1 cellular context compared by ENCODE assay signal in genomic region chr6:113634352-113635163, GRCh38.
TF ChIP-seq lines count a peak whose summit lies in the region.

No MANE protein-coding gene starts in this region.

TF ChIP-seq in GM12878, 131 proteins besides CTCF, POLR2A, EP300 and RAD21 (continued from another document and continues in another):
- peak; percentile 95 for TF ChIP-seq CUX1 (IDR thresholded peaks at IDR 0.05; ENCODE audit: insufficient replicate concordance, low read depth, low read length)
- TF ChIP-seq, protein P1, sequence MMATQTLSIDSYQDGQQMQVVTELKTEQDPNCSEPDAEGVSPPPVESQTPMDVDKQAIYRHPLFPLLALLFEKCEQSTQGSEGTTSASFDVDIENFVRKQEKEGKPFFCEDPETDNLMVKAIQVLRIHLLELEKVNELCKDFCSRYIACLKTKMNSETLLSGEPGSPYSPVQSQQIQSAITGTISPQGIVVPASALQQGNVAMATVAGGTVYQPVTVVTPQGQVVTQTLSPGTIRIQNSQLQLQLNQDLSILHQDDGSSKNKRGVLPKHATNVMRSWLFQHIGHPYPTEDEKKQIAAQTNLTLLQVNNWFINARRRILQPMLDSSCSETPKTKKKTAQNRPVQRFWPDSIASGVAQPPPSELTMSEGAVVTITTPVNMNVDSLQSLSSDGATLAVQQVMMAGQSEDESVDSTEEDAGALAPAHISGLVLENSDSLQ (IDR thresholded peaks at IDR 0.05), result peak; percentile 90
- TF ChIP-seq CHD1 (IDR thresholded peaks at IDR 0.05; ENCODE audit: low read depth, low read length), result no peak
- peak in 1 of 2 experiments; percentile 83; a peak in 2 of 4 replicates for TF ChIP-seq CEBPB (IDR thresholded peaks at IDR 0.05; ENCODE audit: borderline replicate concordance in 1 of 2, low read depth in 2 of 2, low read length in 2 of 2)
- no peak for TF ChIP-seq ZNF622 (IDR thresholded peaks at IDR 0.05)
- TF ChIP-seq NR2C2 (IDR thresholded peaks at IDR 0.05; ENCODE audit: borderline replicate concordance, control insufficient read depth, insufficient read length, low read depth), result no peak
- 0 out of 2 replicates have a peak, but pooled peaks have one; percentile 18 for TF ChIP-seq SMC3 (IDR thresholded peaks at IDR 0.05; ENCODE audit: borderline replicate concordance, low read length)
- no peak for TF ChIP-seq TCF7 (IDR thresholded peaks at IDR 0.05; ENCODE audit: borderline replicate concordance)
- peak; percentile 87 for TF ChIP-seq MTA3 (IDR thresholded peaks at IDR 0.05; ENCODE audit: borderline replicate concordance, low read length)
- TF ChIP-seq ZNF217 (IDR thresholded peaks at IDR 0.05), result no peak; the same call in 1 of the 2 replicates
- peak; percentile 53 for TF ChIP-seq BACH1 (IDR thresholded peaks at IDR 0.05; ENCODE audit: borderline replicate concordance)
- no peak for TF ChIP-seq YBX1 (IDR thresholded peaks at IDR 0.05)
- peak; percentile 75; the same call in 1 of the 2 replicates for TF ChIP-seq NBN (IDR thresholded peaks at IDR 0.05)
- TF ChIP-seq ATF7 (IDR thresholded peaks at IDR 0.05; ENCODE audit: low read depth), result peak; percentile 96
- no peak for TF ChIP-seq MEF2A (IDR thresholded peaks at IDR 0.05; ENCODE audit: insufficient read depth, low read depth, low read length)
- TF ChIP-seq, protein P2, sequence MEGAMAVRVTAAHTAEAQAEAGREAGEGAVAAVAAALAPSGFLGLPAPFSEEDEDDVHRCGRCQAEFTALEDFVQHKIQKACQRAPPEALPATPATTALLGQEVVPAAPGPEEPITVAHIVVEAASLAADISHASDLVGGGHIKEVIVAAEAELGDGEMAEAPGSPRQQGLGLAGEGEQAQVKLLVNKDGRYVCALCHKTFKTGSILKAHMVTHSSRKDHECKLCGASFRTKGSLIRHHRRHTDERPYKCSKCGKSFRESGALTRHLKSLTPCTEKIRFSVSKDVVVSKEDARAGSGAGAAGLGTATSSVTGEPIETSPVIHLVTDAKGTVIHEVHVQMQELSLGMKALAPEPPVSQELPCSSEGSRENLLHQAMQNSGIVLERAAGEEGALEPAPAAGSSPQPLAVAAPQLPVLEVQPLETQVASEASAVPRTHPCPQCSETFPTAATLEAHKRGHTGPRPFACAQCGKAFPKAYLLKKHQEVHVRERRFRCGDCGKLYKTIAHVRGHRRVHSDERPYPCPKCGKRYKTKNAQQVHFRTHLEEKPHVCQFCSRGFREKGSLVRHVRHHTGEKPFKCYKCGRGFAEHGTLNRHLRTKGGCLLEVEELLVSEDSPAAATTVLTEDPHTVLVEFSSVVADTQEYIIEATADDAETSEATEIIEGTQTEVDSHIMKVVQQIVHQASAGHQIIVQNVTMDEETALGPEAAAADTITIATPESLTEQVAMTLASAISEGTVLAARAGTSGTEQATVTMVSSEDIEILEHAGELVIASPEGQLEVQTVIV (IDR thresholded peaks at IDR 0.05; ENCODE audit: borderline replicate concordance, partially characterized antibody), result no peak
- peak; percentile 40; the same call in 1 of the 2 replicates for TF ChIP-seq CREB1 (IDR thresholded peaks at IDR 0.05; ENCODE audit: low read depth)
- TF ChIP-seq IKZF1 (conservative IDR thresholded peaks at IDR 0.05), result peak; percentile 99
- TF ChIP-seq SMARCA5 (IDR thresholded peaks at IDR 0.05), result peak; percentile 75
- TF ChIP-seq SKIL (IDR thresholded peaks at IDR 0.05; ENCODE audit: low read depth, poor library complexity, severe bottlenecking), result peak; percentile 92
- no peak for TF ChIP-seq FOS (IDR thresholded peaks at IDR 0.05; ENCODE audit: borderline replicate concordance, extremely low read depth, insufficient read length)
- peak; percentile 43; the same call in 1 of the 2 replicates for TF ChIP-seq CREM (IDR thresholded peaks at IDR 0.05; ENCODE audit: low read depth)
- 0 out of 2 replicates have a peak, but pooled peaks have one; percentile 23 for TF ChIP-seq RCOR1 (conservative IDR thresholded peaks at IDR 0.05; ENCODE audit: low read depth, low read length)
- peak; percentile 21; the same call in 1 of the 2 replicates for TF ChIP-seq PAX5 (IDR thresholded peaks at IDR 0.05; ENCODE audit: borderline replicate concordance, low read depth, low read length)
- no peak for TF ChIP-seq RFX5 (IDR thresholded peaks at IDR 0.05; ENCODE audit: low read depth, low read length)
- no peak for TF ChIP-seq TAF1 (IDR thresholded peaks at IDR 0.05; ENCODE audit: borderline replicate concordance, low read depth, low read length)
- no peak; the same call in 1 of the 2 replicates for TF ChIP-seq RAD51 (IDR thresholded peaks at IDR 0.05)
- peak; percentile 81 for TF ChIP-seq JUNB (IDR thresholded peaks at IDR 0.05)
- TF ChIP-seq TARDBP (IDR thresholded peaks at IDR 0.05; ENCODE audit: borderline replicate concordance), result no peak
- TF ChIP-seq, protein P3, sequence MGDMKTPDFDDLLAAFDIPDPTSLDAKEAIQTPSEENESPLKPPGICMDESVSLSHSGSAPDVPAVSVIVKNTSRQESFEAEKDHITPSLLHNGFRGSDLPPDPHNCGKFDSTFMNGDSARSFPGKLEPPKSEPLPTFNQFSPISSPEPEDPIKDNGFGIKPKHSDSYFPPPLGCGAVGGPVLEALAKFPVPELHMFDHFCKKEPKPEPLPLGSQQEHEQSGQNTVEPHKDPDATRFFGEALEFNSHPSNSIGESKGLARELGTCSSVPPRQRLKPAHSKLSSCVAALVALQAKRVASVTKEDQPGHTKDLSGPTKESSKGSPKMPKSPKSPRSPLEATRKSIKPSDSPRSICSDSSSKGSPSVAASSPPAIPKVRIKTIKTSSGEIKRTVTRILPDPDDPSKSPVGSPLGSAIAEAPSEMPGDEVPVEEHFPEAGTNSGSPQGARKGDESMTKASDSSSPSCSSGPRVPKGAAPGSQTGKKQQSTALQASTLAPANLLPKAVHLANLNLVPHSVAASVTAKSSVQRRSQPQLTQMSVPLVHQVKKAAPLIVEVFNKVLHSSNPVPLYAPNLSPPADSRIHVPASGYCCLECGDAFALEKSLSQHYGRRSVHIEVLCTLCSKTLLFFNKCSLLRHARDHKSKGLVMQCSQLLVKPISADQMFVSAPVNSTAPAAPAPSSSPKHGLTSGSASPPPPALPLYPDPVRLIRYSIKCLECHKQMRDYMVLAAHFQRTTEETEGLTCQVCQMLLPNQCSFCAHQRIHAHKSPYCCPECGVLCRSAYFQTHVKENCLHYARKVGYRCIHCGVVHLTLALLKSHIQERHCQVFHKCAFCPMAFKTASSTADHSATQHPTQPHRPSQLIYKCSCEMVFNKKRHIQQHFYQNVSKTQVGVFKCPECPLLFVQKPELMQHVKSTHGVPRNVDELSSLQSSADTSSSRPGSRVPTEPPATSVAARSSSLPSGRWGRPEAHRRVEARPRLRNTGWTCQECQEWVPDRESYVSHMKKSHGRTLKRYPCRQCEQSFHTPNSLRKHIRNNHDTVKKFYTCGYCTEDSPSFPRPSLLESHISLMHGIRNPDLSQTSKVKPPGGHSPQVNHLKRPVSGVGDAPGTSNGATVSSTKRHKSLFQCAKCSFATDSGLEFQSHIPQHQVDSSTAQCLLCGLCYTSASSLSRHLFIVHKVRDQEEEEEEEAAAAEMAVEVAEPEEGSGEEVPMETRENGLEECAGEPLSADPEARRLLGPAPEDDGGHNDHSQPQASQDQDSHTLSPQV (IDR thresholded peaks at IDR 0.05), result no peak
- peak in 1 of 2 experiments; percentile 13; a peak in 1 of 4 replicates for TF ChIP-seq ETV6 (conservative IDR thresholded peaks at IDR 0.05 in 1 of 2, IDR thresholded peaks at IDR 0.05 in 1 of 2; ENCODE audit: borderline replicate concordance in 1 of 2, low read depth in 1 of 2)
- TF ChIP-seq, protein P4, sequence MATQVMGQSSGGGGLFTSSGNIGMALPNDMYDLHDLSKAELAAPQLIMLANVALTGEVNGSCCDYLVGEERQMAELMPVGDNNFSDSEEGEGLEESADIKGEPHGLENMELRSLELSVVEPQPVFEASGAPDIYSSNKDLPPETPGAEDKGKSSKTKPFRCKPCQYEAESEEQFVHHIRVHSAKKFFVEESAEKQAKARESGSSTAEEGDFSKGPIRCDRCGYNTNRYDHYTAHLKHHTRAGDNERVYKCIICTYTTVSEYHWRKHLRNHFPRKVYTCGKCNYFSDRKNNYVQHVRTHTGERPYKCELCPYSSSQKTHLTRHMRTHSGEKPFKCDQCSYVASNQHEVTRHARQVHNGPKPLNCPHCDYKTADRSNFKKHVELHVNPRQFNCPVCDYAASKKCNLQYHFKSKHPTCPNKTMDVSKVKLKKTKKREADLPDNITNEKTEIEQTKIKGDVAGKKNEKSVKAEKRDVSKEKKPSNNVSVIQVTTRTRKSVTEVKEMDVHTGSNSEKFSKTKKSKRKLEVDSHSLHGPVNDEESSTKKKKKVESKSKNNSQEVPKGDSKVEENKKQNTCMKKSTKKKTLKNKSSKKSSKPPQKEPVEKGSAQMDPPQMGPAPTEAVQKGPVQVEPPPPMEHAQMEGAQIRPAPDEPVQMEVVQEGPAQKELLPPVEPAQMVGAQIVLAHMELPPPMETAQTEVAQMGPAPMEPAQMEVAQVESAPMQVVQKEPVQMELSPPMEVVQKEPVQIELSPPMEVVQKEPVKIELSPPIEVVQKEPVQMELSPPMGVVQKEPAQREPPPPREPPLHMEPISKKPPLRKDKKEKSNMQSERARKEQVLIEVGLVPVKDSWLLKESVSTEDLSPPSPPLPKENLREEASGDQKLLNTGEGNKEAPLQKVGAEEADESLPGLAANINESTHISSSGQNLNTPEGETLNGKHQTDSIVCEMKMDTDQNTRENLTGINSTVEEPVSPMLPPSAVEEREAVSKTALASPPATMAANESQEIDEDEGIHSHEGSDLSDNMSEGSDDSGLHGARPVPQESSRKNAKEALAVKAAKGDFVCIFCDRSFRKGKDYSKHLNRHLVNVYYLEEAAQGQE (IDR thresholded peaks at IDR 0.05; ENCODE audit: low read depth, low read length), result no peak
- peak; percentile 84; the same call in 1 of the 2 replicates for TF ChIP-seq ZBED1 (IDR thresholded peaks at IDR 0.05; ENCODE audit: borderline replicate concordance)
- TF ChIP-seq KDM1A (IDR thresholded peaks at IDR 0.05; ENCODE audit: borderline replicate concordance), result no peak
- no peak for TF ChIP-seq CHD2 (IDR thresholded peaks at IDR 0.05; ENCODE audit: borderline replicate concordance, low read depth, low read length)
- no peak for TF ChIP-seq SREBF1 (IDR thresholded peaks at IDR 0.05; ENCODE audit: low read length)
- peak; percentile 57; the same call in 1 of the 2 replicates for TF ChIP-seq POLR2AphosphoS2 (IDR thresholded peaks at IDR 0.05; ENCODE audit: low read depth, low read length)
- TF ChIP-seq HDAC6 (IDR thresholded peaks at IDR 0.05; ENCODE audit: unreplicated experiment), result no peak
- TF ChIP-seq DPF2 (IDR thresholded peaks at IDR 0.05), result peak; percentile 97
- TF ChIP-seq NFIC (IDR thresholded peaks at IDR 0.05; ENCODE audit: low read depth, low read length), result peak; percentile 98
- TF ChIP-seq NR2F1 (conservative IDR thresholded peaks at IDR 0.05), result peak; percentile 84
- TF ChIP-seq ATF3 (IDR thresholded peaks at IDR 0.05; ENCODE audit: borderline replicate concordance, extremely low read depth, low read depth, low read length), result no peak
